ENCODE assay signal across 14 cellular contexts in the genomic region with DNA sequence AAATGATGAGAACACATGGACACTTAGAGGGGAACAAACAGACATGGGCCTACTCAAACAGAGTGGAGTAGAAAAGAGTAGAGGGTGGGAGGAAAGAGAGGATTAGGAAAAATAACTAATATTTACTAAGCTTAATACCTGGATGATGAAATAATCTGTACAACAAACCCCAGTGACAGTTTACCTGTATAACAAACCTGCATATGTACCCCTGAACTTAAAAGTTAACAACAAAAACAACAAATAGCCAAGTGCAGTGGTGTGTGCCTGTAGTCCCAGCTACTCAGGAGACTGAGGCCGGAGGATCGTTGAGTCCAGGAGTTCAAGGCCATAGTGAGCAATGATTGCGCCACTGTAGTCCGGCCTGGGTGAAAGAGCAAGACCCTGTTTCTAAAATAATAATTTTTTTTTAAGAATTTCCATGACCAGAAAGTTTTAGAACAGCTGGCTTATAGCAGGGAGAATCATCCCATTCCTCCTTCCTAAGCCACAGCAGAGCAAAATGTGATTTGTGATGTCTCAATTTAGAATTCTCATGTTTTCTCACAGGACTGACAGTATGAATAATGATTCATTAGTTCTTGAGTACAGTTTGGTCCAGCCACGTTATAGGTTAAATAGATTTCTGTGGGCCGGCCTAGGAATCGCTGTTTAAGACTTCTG.
A peak's percentile ranks its signal among the peaks of the same experiment; 100 is the strongest.
DNase-seq lines count a peak whose midpoint lies in the region; ATAC-seq and TF ChIP-seq lines count a peak whose summit lies in the region.
"Had no signal": no experiment of that assay in that cellular context is flagged by ENCODE, and none has a peak within 500 bp of the region (broad histone marks: within the 10 kb centered on the region; RNA-seq: fewer than 3 reads in every experiment).

No MANE protein-coding gene starts in this region.

- WGBS in liver: 49% methylated on average over 7 of the region's 7 CpGs

- no peak for TF ChIP-seq CTCF in WTC11 (IDR thresholded peaks at IDR 0.05)
- no peak for TF ChIP-seq CTCF in liver (IDR thresholded peaks at IDR 0.05; ENCODE audit: low read depth, low read length, missing input control)

- no peak overlapping the region for H3K4me3 Mint-ChIP-seq in activated T-cell treated with anti-CD3 and anti-CD28 coated beads, Interleukin-2, amount 50 U/mL, for 24 hours
- H3K4me3 Mint-ChIP-seq in WTC11: no peak overlapping the region
- no peak overlapping the region for H3K4me3 Mint-ChIP-seq in stimulated activated effector memory CD8-positive, alpha-beta T cell treated with anti-CD3 and anti-CD28 coated beads, Interleukin-12 subunit alpha, Interleukin-12 subunit beta, amount 100 ng/mL, for 72 hours

- no peaks in the 10 kb centered on the region for H3K36me3 Mint-ChIP-seq in activated T-cell treated with anti-CD3 and anti-CD28 coated beads, Interleukin-2, amount 50 U/mL, for 24 hours (ENCODE audit: low read depth)
- H3K36me3 Mint-ChIP-seq in WTC11: no peaks in the 10 kb centered on the region
- no peaks in the 10 kb centered on the region for H3K36me3 Mint-ChIP-seq in stimulated activated effector memory CD8-positive, alpha-beta T cell treated with anti-CD3 and anti-CD28 coated beads, Interleukin-12 subunit alpha, Interleukin-12 subunit beta, amount 100 ng/mL, for 72 hours

- CTCF ChIA-PET in WTC11 (lab: Charles Lee): no interaction called here

- DNase-seq in activated T-cell treated with anti-CD3 and anti-CD28 coated beads, Interleukin-2, amount 50 U/mL, for 24 hours: no peak
- DNase-seq in activated T-cell treated with anti-CD3 and anti-CD28 coated beads, Interleukin-2, amount 50 U/mL, for 1 hour: no peak
- DNase-seq in WTC11 (ENCODE audit: low spot score) (no peak), UCSD-AML1 (lab: John Stamatoyannopoulos, UW; ENCODE audit: unreplicated experiment) (no peak)
- DNase-seq in stimulated activated effector memory CD8-positive, alpha-beta T cell treated with anti-CD3 and anti-CD28 coated beads, Interleukin-12 subunit alpha, Interleukin-12 subunit beta, amount 100 ng/mL, for 72 hours (ENCODE audit: low spot score in 2 of 2): no peak
- DNase-seq: activated naive CD4-positive, alpha-beta T cell; brain microvascular endothelial cell; left colon; NCI-H1436; NCI-H510A treated with DMSO at 0.1 percent for 48 hours had no signal

- no peak overlapping the region for H3K9ac ChIP-seq in liver (ENCODE audit: low read depth in 1 of 2, low read length in 2 of 2)

- no peaks in the 10 kb centered on the region for H3K9me3 ChIP-seq in liver (ENCODE audit: control insufficient read depth in 4 of 4, low read length in 3 of 4)

- no peak for TF ChIP-seq RAD21 in liver (IDR thresholded peaks at IDR 0.05)

- no peak overlapping the region for H3K27ac ChIP-seq in liver (ENCODE audit: low read depth in 1 of 2, low read length in 2 of 2)
- H3K27ac ChIP-seq: brain microvascular endothelial cell, coronary artery had no signal

- peaks cover 0 to 6% (median 0%) of the 10 kb centered on the region in 4 donors for H3K4me1 ChIP-seq in liver (ENCODE audit: control insufficient read depth in 4 of 4, insufficient read depth in 4 of 4, low read length in 3 of 4)

- POLR2A ChIA-PET in WTC11 (lab: Charles Lee): no interaction called here

- peaks cover 31% of the 10 kb centered on the region for H3K4me1 Mint-ChIP-seq in activated T-cell treated with anti-CD3 and anti-CD28 coated beads, Interleukin-2, amount 50 U/mL, for 24 hours (ENCODE audit: low read depth)
- peaks cover 12% of the 10 kb centered on the region for H3K4me1 Mint-ChIP-seq in WTC11
- H3K4me1 Mint-ChIP-seq in stimulated activated effector memory CD8-positive, alpha-beta T cell treated with anti-CD3 and anti-CD28 coated beads, Interleukin-12 subunit alpha, Interleukin-12 subunit beta, amount 100 ng/mL, for 72 hours: peaks cover 23% of the 10 kb centered on the region

- no peaks in the 10 kb centered on the region for H3K27me3 ChIP-seq in liver (ENCODE audit: control insufficient read depth in 4 of 4, insufficient read depth in 4 of 4, low read length in 3 of 4)
- H3K27me3 ChIP-seq: brain microvascular endothelial cell had no signal

- no peak for ATAC-seq in WTC11
- no peak for ATAC-seq in stimulated activated effector memory CD8-positive, alpha-beta T cell treated with anti-CD3 and anti-CD28 coated beads, Interleukin-12 subunit alpha, Interleukin-12 subunit beta, amount 100 ng/mL, for 72 hours
- no peak for ATAC-seq in HG03442 (IDR thresholded peaks at IDR 0.05; ENCODE audit: unreplicated experiment)
- ATAC-seq in GM18870 (IDR thresholded peaks at IDR 0.05; ENCODE audit: unreplicated experiment): no peak
- ATAC-seq: left colon had no signal

- H3K36me3 ChIP-seq in liver (ENCODE audit: control insufficient read depth in 4 of 4, insufficient read depth in 3 of 4, low read depth in 1 of 4, low read length in 3 of 4): no peaks in the 10 kb centered on the region
- H3K36me3 ChIP-seq: brain microvascular endothelial cell had no signal

- H3K4me3 ChIP-seq in liver (ENCODE audit: low read depth in 1 of 3, low read length in 3 of 3): no peak overlapping the region
- H3K4me3 ChIP-seq: coronary artery had no signal

- H3K27ac Mint-ChIP-seq in activated T-cell treated with anti-CD3 and anti-CD28 coated beads, Interleukin-2, amount 50 U/mL, for 24 hours: peak overlapping the region; percentile 33
- H3K27ac Mint-ChIP-seq in WTC11: no peak overlapping the region; the same call in 1 of the 2 replicates
- H3K27ac Mint-ChIP-seq in stimulated activated effector memory CD8-positive, alpha-beta T cell treated with anti-CD3 and anti-CD28 coated beads, Interleukin-12 subunit alpha, Interleukin-12 subunit beta, amount 100 ng/mL, for 72 hours: peak overlapping the region; percentile 27

- no peaks in the 10 kb centered on the region for H3K27me3 Mint-ChIP-seq in activated T-cell treated with anti-CD3 and anti-CD28 coated beads, Interleukin-2, amount 50 U/mL, for 24 hours
- no peaks in the 10 kb centered on the region for H3K27me3 Mint-ChIP-seq in WTC11 (ENCODE audit: low read depth)

- no peaks in the 10 kb centered on the region for H3K9me3 Mint-ChIP-seq in activated T-cell treated with anti-CD3 and anti-CD28 coated beads, Interleukin-2, amount 50 U/mL, for 24 hours
- no peaks in the 10 kb centered on the region for H3K9me3 Mint-ChIP-seq in WTC11
- H3K9me3 Mint-ChIP-seq in stimulated activated effector memory CD8-positive, alpha-beta T cell treated with anti-CD3 and anti-CD28 coated beads, Interleukin-12 subunit alpha, Interleukin-12 subunit beta, amount 100 ng/mL, for 72 hours: no peaks in the 10 kb centered on the region

TF ChIP-seq in WTC11, 78 proteins besides CTCF, POLR2A, EP300 and RAD21:
- TF ChIP-seq ATF6 (CRISPR knock-in tag; IDR thresholded peaks at IDR 0.05) (no peak), GABPB1 (CRISPR knock-in tag; IDR thresholded peaks at IDR 0.05) (peak; percentile 93), ELF4 (CRISPR knock-in tag; IDR thresholded peaks at IDR 0.05; ENCODE audit: low read depth) (no peak), FOXK1 (CRISPR knock-in tag; IDR thresholded peaks at IDR 0.05) (no peak)

TF ChIP-seq in liver, 16 proteins besides CTCF, POLR2A, EP300 and RAD21 (continues in another document):
- TF ChIP-seq TAF1 (conservative IDR thresholded peaks at IDR 0.05) (no peak), REST (IDR thresholded peaks at IDR 0.05) (no peak), HNF4A (conservative IDR thresholded peaks at IDR 0.05) (peak; percentile 72 to 77), GABPA (IDR thresholded peaks at IDR 0.05 in 1 of 2, conservative IDR thresholded peaks at IDR 0.05 in 1 of 2) (no peak), SP1 (IDR thresholded peaks at IDR 0.05) (no peak), EGR1 (IDR thresholded peaks at IDR 0.05; ENCODE audit: low read depth in 2 of 2) (no peak), FOXA2 (IDR thresholded peaks at IDR 0.05) (no peak), JUND (IDR thresholded peaks at IDR 0.05) (no peak)
- TF ChIP-seq, protein P1, sequence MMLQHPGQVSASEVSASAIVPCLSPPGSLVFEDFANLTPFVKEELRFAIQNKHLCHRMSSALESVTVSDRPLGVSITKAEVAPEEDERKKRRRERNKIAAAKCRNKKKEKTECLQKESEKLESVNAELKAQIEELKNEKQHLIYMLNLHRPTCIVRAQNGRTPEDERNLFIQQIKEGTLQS (IDR thresholded peaks at IDR 0.05): no peak
